Comparison of ENCODE assay signal across 17 cellular contexts in genomic region chr10:120415709-120416330, GRCh38. TPM values are rescaled to one million over a fixed set of nuclear protein-coding genes. Genes with fewer than 3 reads are reported as not detected.
A peak's percentile ranks its signal among the peaks of the same experiment; 100 is the strongest.
DNase-seq lines count a peak whose midpoint lies in the region; ATAC-seq, FAIRE-seq and TF ChIP-seq lines count a peak whose summit lies in the region.
"Had no signal": no experiment of that assay in that cellular context is flagged by ENCODE, and none has a peak within 500 bp of the region (broad histone marks: within the 10 kb centered on the region; RNA-seq: fewer than 3 reads in every experiment).

No MANE protein-coding gene starts in this region.

- no peak for FAIRE-seq in bronchial epithelial cell (lab: Jason Lieb, UNC)

- H3K27me3 ChIP-seq in BJ (ENCODE audit: control insufficient read depth, insufficient read depth, low read length) = no peaks in the 10 kb centered on the region
- H3K27me3 ChIP-seq in bronchial epithelial cell (ENCODE audit: control insufficient read depth, insufficient read depth, low read length) = no peaks in the 10 kb centered on the region
- H3K27me3 ChIP-seq: BLaER1 had no signal

- POLR2A ChIA-PET in BJ (lab: Charles Lee) = no interaction called here

- H3K4me3 ChIP-seq in BJ (ENCODE audit: low read depth, low read length) (no peak overlapping the region), bronchial epithelial cell (ENCODE audit: low read depth, low read length) (no peak overlapping the region)
- H3K4me3 ChIP-seq: BLaER1, mucosa of descending colon, prostate gland had no signal

- ATAC-seq in HG03175 (IDR thresholded peaks at IDR 0.05; ENCODE audit: unreplicated experiment) = no peak
- ATAC-seq: activated CD8-positive, alpha-beta T cell treated with anti-CD3 and anti-CD28 coated beads for 36 hours; mucosa of descending colon; stimulated activated effector memory CD8-positive, alpha-beta T cell treated with anti-CD3 and anti-CD28 coated beads, Interleukin-12 subunit alpha, Interleukin-12 subunit beta, amount 100 ng/mL, for 72 hours had no signal

- CTCF ChIA-PET in BJ (lab: Yijun Ruan, JAX) = no interaction called here

- H3K36me3 ChIP-seq in BJ (ENCODE audit: control insufficient read depth, insufficient read depth, low read length) (no peaks in the 10 kb centered on the region), bronchial epithelial cell (ENCODE audit: control insufficient read depth, insufficient read depth, low read length) (no peaks in the 10 kb centered on the region)
- H3K36me3 ChIP-seq: BLaER1, prostate gland had no signal

- DNase-seq in BJ (ENCODE audit: low read depth) = peak; percentile 64
- DNase-seq in M059J (ENCODE audit: low read depth) = peak; percentile 96
- DNase-seq in bronchial epithelial cell (ENCODE audit: low read depth) = peak; percentile 71
- peak; percentile 96 for DNase-seq in kidney tubule cell (ENCODE audit: low spot score)
- DNase-seq in activated CD4-positive, alpha-beta T cell treated with anti-CD3 and anti-CD28 coated beads for 1 hour = no peak
- DNase-seq in KG1 (lab: John Stamatoyannopoulos, UW) = no peak
- no peak for DNase-seq in AML-193 (lab: John Stamatoyannopoulos, UW)
- DNase-seq: activated CD8-positive, alpha-beta T cell treated with anti-CD3 and anti-CD28 coated beads for 36 hours; HCEC 1CT; mucosa of descending colon; NCI-H1436 treated with DMSO at 0.1 percent for 48 hours; NCI-H526; stimulated activated CD4-positive, alpha-beta T cell treated with anti-CD3 and anti-CD28 coated beads, Interleukin-4, amount 100 ng/mL, for 1 hour had no signal

- TF ChIP-seq CTCF in BJ (IDR thresholded peaks at IDR 0.05; ENCODE audit: insufficient read depth, low read depth, low read length) (no peak), bronchial epithelial cell (IDR thresholded peaks at IDR 0.05; ENCODE audit: insufficient read depth, low read length, severe bottlenecking) (no peak)

RNA-seq across cellular contexts. Expression of gene PLPP4, which starts 41.2 kb away (rescaled TPM):
- 30.1 and 35.4 TPM in 2 replicates for polyA plus RNA-seq in BJ (2011; rRNA removed)
- 16.0 and 18.9 TPM in 2 replicates for polyA minus RNA-seq in BJ (2011; rRNA and poly(A)+ RNA removed)
- total RNA-seq in M059J (2014; rRNA removed; shearing (Covaris generic)) = 55.4 and 69.2 TPM in 2 replicates
- 0.13 and 0.26 TPM in 2 replicates for total RNA-seq in bronchial epithelial cell
- total RNA-seq: activated CD8-positive, alpha-beta T cell treated with anti-CD3 and anti-CD28 coated beads for 36 hours had no signal

Comparison
In these comparisons a context has a peak if more than half of its experiments do, and no peak if none do; other contexts are left out.
1. DNase-seq: peak in BJ (single experiment), M059J (single experiment), bronchial epithelial cell (single experiment) and kidney tubule cell (single experiment); none in activated CD4-positive, alpha-beta T cell treated with anti-CD3 and anti-CD28 coated beads for 1 hour (single experiment), KG1 (single experiment) and AML-193 (0 of 2).
2. RNA of gene PLPP4, which starts 41.2 kb away (total RNA-seq): 55.4 to 69.2 TPM in M059J; 0.13 to 0.26 TPM in bronchial epithelial cell; every median in the first group is over 10 times any median in the second.